9 cellular contexts compared by ENCODE assay signal in genomic region chr14:60091550-60092511, GRCh38. TPM values are rescaled to one million over a fixed set of nuclear protein-coding genes. Genes with fewer than 3 reads are reported as not detected.
A peak's percentile ranks its signal among the peaks of the same experiment; 100 is the strongest.
DNase-seq lines count a peak whose midpoint lies in the region; ATAC-seq, FAIRE-seq and TF ChIP-seq lines count a peak whose summit lies in the region.
"Had no signal": no experiment of that assay in that cellular context is flagged by ENCODE, and none has a peak within 500 bp of the region (broad histone marks: within the 10 kb centered on the region; RNA-seq: fewer than 3 reads in every experiment).

PCNX4 (plus strand) TSS chr14:60091923; CDS start chr14:60107639, 15,716 bp downstream.

- H2AFZ ChIP-seq in keratinocyte (ENCODE audit: control insufficient read depth, low read length), result peak within 1 kb of the TSS; percentile 99

- no peaks in the 10 kb centered on the region for H3K27me3 ChIP-seq in keratinocyte (ENCODE audit: control insufficient read depth, extremely low read depth, insufficient read depth, low read length)

- H3K36me3 ChIP-seq in keratinocyte (ENCODE audit: control insufficient read depth in 2 of 2, extremely low read depth in 1 of 2, insufficient read depth in 2 of 2, low read length in 2 of 2), result no peaks in the 10 kb centered on the region

- FAIRE-seq in keratinocyte (lab: Jason Lieb, UNC), result peak; percentile 46
- FAIRE-seq: colon had no signal

- ATAC-seq in GM19035 (IDR thresholded peaks at IDR 0.05; ENCODE audit: unreplicated experiment) (peak; percentile 94), HG03354 (IDR thresholded peaks at IDR 0.05; ENCODE audit: poor library complexity, severe bottlenecking, unreplicated experiment) (peak; percentile 95)

- DNase-seq in AG09319 (ENCODE audit: extremely low read depth, low read depth) (peak; percentile 97), NCI-H510A (lab: John Stamatoyannopoulos, UW) (peak; percentile 98), cerebellum (ENCODE audit: low spot score) (peak; percentile 96), keratinocyte (ENCODE audit: low read depth, low spot score) (peak; percentile 76)
- DNase-seq in activated CD4-positive, alpha-beta T cell treated with anti-CD3 and anti-CD28 coated beads for 1 hour, result peak; percentile 91
- DNase-seq in stimulated activated CD4-positive, alpha-beta T cell treated with anti-CD3 and anti-CD28 coated beads, Interleukin-15, amount 100 ng/mL, for 1 hour (ENCODE audit: low read depth in 1 of 2, low spot score in 1 of 2), result peak; percentile 82 to 85

- peak within 1 kb of the TSS; percentile 92 for H3K4me2 ChIP-seq in keratinocyte (ENCODE audit: control insufficient read depth, extremely low read depth, insufficient read depth, low read depth, low read length)

- peaks cover 6% of the 10 kb centered on the region for H4K20me1 ChIP-seq in keratinocyte (ENCODE audit: control insufficient read depth, extremely low read depth, insufficient read depth, low read length)

- H3K9me1 ChIP-seq in keratinocyte (ENCODE audit: control insufficient read depth, extremely low read depth, insufficient read depth, low read length), result peaks cover 3% of the 10 kb centered on the region

- dilution Hi-C loops in keratinocyte (cut with MboI; ENCODE audit: extremely low pct_ligation_motif_present, low sequenced_read_pairs), result no loop called here

- no peaks in the 10 kb centered on the region for H3K9me3 ChIP-seq in keratinocyte (ENCODE audit: control insufficient read depth, low read depth, low read length)

- no peak for TF ChIP-seq CTCF in AG09319 (IDR thresholded peaks at IDR 0.05; ENCODE audit: low read depth, low read length)
- no peak for TF ChIP-seq CTCF in keratinocyte (optimal IDR thresholded peaks at IDR 0.05 in 1 of 3, IDR thresholded peaks at IDR 0.05 in 1 of 3, conservative IDR thresholded peaks at IDR 0.05 in 1 of 3; ENCODE audit: extremely low read depth in 1 of 3, insufficient read depth in 2 of 3, low read length in 3 of 3)

- H3K79me2 ChIP-seq in keratinocyte (ENCODE audit: control insufficient read depth, insufficient read depth, low read length), result peaks cover 46% of the 10 kb centered on the region

- peak within 1 kb of the TSS; percentile 99 for H3K9ac ChIP-seq in keratinocyte (ENCODE audit: control insufficient read depth, extremely low read depth, insufficient read depth, low read length)

- H3K4me1 ChIP-seq in keratinocyte (ENCODE audit: control insufficient read depth, extremely low read depth, insufficient read depth, low read length), result peaks cover 21% of the 10 kb centered on the region

- H3K4me3 ChIP-seq in keratinocyte (ENCODE audit: control insufficient read depth in 2 of 3, extremely low read depth in 1 of 3, insufficient read depth in 2 of 3, low read depth in 1 of 3, low read length in 3 of 3), result peak within 1 kb of the TSS; percentile 68 to 99 (median 98)

- H3K27ac ChIP-seq in keratinocyte (ENCODE audit: control insufficient read depth, insufficient read depth, low read length), result peak within 1 kb of the TSS; percentile 100

RNA-seq across cellular contexts. Expression of gene PCNX4, which starts in this region (rescaled TPM):
- total RNA-seq in cerebellum, result 143 TPM
- polyA plus RNA-seq in keratinocyte, result 22.4 to 49.8 TPM (median 47.2 TPM) in 3 replicates
- 21.0 TPM for polyA plus RNA-seq in keratinocyte (2011; ENCODE audit: low read depth)
- polyA plus RNA-seq in keratinocyte (2011; cell fraction: cytosol; rRNA removed), result 21.1 and 33.7 TPM in 2 replicates
- polyA plus RNA-seq in keratinocyte (2011; cell fraction: nucleus; rRNA removed), result 113 TPM in 2 replicates
- 17.7 and 22.8 TPM in 2 replicates for polyA plus RNA-seq in keratinocyte (2012; ENCODE audit: low replicate concordance)
- 30.1 to 148 TPM (median 49.6 TPM) in 3 replicates for polyA minus RNA-seq in keratinocyte
- polyA minus RNA-seq in keratinocyte (2011; cell fraction: cytosol; rRNA and poly(A)+ RNA removed), result 20.9 TPM
- 70.5 and 143 TPM in 2 replicates for polyA minus RNA-seq in keratinocyte (2011; cell fraction: nucleus; rRNA and poly(A)+ RNA removed)

Comparison
In these comparisons a context has a peak if more than half of its experiments do, and no peak if none do; other contexts are left out.
1. Peak in every context shown above with its lines: DNase-seq, ATAC-seq, H3K4me3 ChIP-seq and H3K27ac ChIP-seq.